ENCODE assay signal across 6 cellular contexts in the genomic region with DNA sequence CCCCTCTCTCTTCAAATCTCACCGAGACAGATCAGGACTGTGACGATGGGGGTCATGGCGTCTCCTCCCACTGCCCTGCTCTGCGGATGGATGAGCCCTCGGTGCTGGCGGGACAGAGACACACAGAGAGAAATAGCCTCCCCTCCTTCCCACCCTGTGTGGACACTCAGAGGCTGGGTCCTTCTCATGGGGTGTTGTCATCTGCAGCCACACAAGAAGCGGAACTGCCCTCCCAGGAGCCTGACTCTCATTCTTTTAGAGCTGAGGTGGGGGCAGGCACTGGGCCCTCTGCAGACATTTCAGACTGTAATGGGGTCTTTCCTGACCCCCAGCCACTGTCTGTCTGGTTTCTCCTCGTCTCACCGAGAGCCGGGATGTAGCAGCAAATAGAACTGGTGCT. TPM values are rescaled to one million over a fixed set of nuclear protein-coding genes. Genes with fewer than 3 reads are reported as not detected.
"Had no signal": no experiment of that assay in that cellular context is flagged by ENCODE, and none has a peak within 500 bp of the region (broad histone marks: within the 10 kb centered on the region; RNA-seq: fewer than 3 reads in every experiment).

No MANE protein-coding gene starts in this region.

RNA-seq across cellular contexts. Expression of gene LILRB2, which starts 0.5 kb away (rescaled TPM):
- total RNA-seq: activated CD8-positive, alpha-beta T cell treated with anti-CD3 and anti-CD28 coated beads, Interleukin-2, amount 10 ng/mL, durations not matched to agents 7 days and 5 days; activated T-helper 1 cell treated with anti-CD3 and anti-CD28 coated beads, Interleukin-12 subunit alpha, Interleukin-12 subunit beta, Interleukin-2, Interleukin-4 antibody, amounts not matched to agents 30 ng/mL and 10 ng/mL and 1 ng/mL, durations not matched to agents 14 hours and 24 hours and 36 hours; osteocyte; smooth muscle cell had no signal

RNA-seq across cellular contexts. Expression of gene LILRB5, which starts 23.4 kb away (rescaled TPM):
- total RNA-seq: activated CD8-positive, alpha-beta T cell treated with anti-CD3 and anti-CD28 coated beads, Interleukin-2, amount 10 ng/mL, durations not matched to agents 7 days and 5 days; activated T-helper 1 cell treated with anti-CD3 and anti-CD28 coated beads, Interleukin-12 subunit alpha, Interleukin-12 subunit beta, Interleukin-2, Interleukin-4 antibody, amounts not matched to agents 30 ng/mL and 10 ng/mL and 1 ng/mL, durations not matched to agents 14 hours and 24 hours and 36 hours; osteocyte; smooth muscle cell had no signal

RNA-seq across cellular contexts. Expression of gene LILRA5, which starts 32.5 kb away (rescaled TPM):
- total RNA-seq: activated CD8-positive, alpha-beta T cell treated with anti-CD3 and anti-CD28 coated beads, Interleukin-2, amount 10 ng/mL, durations not matched to agents 7 days and 5 days; activated T-helper 1 cell treated with anti-CD3 and anti-CD28 coated beads, Interleukin-12 subunit alpha, Interleukin-12 subunit beta, Interleukin-2, Interleukin-4 antibody, amounts not matched to agents 30 ng/mL and 10 ng/mL and 1 ng/mL, durations not matched to agents 14 hours and 24 hours and 36 hours; cerebellum; osteocyte; smooth muscle cell had no signal

RNA-seq across cellular contexts. Expression of gene LILRA6, which starts 37.9 kb away (rescaled TPM):
- total RNA-seq: esophagus mucosa, osteocyte, smooth muscle cell had no signal

RNA-seq across cellular contexts. Expression of gene LILRB3, which starts 57.6 kb away (rescaled TPM):
- total RNA-seq: osteocyte, smooth muscle cell had no signal
